In genomic region chr6:109782401-109783046, GRCh38 we compare ENCODE assay signal across 18 cellular contexts.
A peak's percentile ranks its signal among the peaks of the same experiment; 100 is the strongest.
DNase-seq lines count a peak whose midpoint lies in the region; ATAC-seq and TF ChIP-seq lines count a peak whose summit lies in the region.
"Had no signal": no experiment of that assay in that cellular context is flagged by ENCODE, and none has a peak within 500 bp of the region (broad histone marks: within the 10 kb centered on the region; RNA-seq: fewer than 3 reads in every experiment).

No MANE protein-coding gene starts in this region.

- peak overlapping the region; percentile 18 for H3K4me2 ChIP-seq in GM23248 (ENCODE audit: unreplicated experiment)
- H3K4me2 ChIP-seq: BLaER1 treated with 17β-estradiol and CSF1 and Interleukin-3, amounts not matched to agents 10 nM and 100 nM; GM23338 had no signal

- no peaks in the 10 kb centered on the region for H3K9me3 Mint-ChIP-seq in stimulated activated memory B cell treated with anti-CD40 and anti-IgM and Interleukin-4, amounts not matched to agents 10 μg/mL and 1 μg/mL and 100 μg/mL, for 72 hours
- no peaks in the 10 kb centered on the region for H3K9me3 Mint-ChIP-seq in natural killer cell
- H3K9me3 Mint-ChIP-seq: CD4-positive, alpha-beta memory T cell; GM23338; IgD-negative memory B cell had no signal

- peaks cover 6% of the 10 kb centered on the region for H3K4me1 Mint-ChIP-seq in stimulated activated memory B cell treated with anti-CD40 and anti-IgM and Interleukin-4, amounts not matched to agents 10 μg/mL and 1 μg/mL and 100 μg/mL, for 72 hours
- H3K4me1 Mint-ChIP-seq in natural killer cell = peaks cover 0 to 5% of the 10 kb centered on the region in 2 donors

- no peaks in the 10 kb centered on the region for H3K9me3 ChIP-seq in GM23248 (ENCODE audit: low read depth)
- H3K9me3 ChIP-seq: Peyer's patch, SJCRH30 had no signal

- peaks cover 27% of the 10 kb centered on the region for H3K4me1 ChIP-seq in GM23248 (ENCODE audit: insufficient read depth)
- H3K4me1 ChIP-seq: Peyer's patch had no signal

- no peaks in the 10 kb centered on the region for H3K27me3 Mint-ChIP-seq in stimulated activated memory B cell treated with anti-CD40 and anti-IgM and Interleukin-4, amounts not matched to agents 10 μg/mL and 1 μg/mL and 100 μg/mL, for 72 hours
- no peaks in the 10 kb centered on the region for H3K27me3 Mint-ChIP-seq in natural killer cell (ENCODE audit: low read depth in 2 of 2)
- H3K27me3 Mint-ChIP-seq: CD4-positive, alpha-beta memory T cell; IgD-negative memory B cell had no signal

- H3K27ac Mint-ChIP-seq in stimulated activated memory B cell treated with anti-CD40 and anti-IgM and Interleukin-4, amounts not matched to agents 10 μg/mL and 1 μg/mL and 100 μg/mL, for 72 hours = peak overlapping the region; percentile 18
- H3K27ac Mint-ChIP-seq in natural killer cell = peak overlapping the region in 1 of 2 donors; percentile 45
- H3K27ac Mint-ChIP-seq: CD4-positive, alpha-beta memory T cell; GM23338; IgD-negative memory B cell had no signal

- H3K27me3 ChIP-seq in GM23248 (replicated peaks; ENCODE audit: insufficient read depth) = no peaks in the 10 kb centered on the region
- H3K27me3 ChIP-seq: BLaER1 treated with 17β-estradiol and CSF1 and Interleukin-3, amounts not matched to agents 10 nM and 100 nM; Peyer's patch; SJCRH30 had no signal

- H3K9me2 ChIP-seq in GM23248 (ENCODE audit: insufficient read depth) = no peaks in the 10 kb centered on the region

- peaks cover 26% of the 10 kb centered on the region for H3K36me3 Mint-ChIP-seq in stimulated activated memory B cell treated with anti-CD40 and anti-IgM and Interleukin-4, amounts not matched to agents 10 μg/mL and 1 μg/mL and 100 μg/mL, for 72 hours
- peaks cover 8% of the 10 kb centered on the region for H3K36me3 Mint-ChIP-seq in natural killer cell

- H3K79me2 ChIP-seq in GM23248 (ENCODE audit: insufficient read depth) = no peaks in the 10 kb centered on the region

- no peak overlapping the region for H3K4me3 Mint-ChIP-seq in stimulated activated memory B cell treated with anti-CD40 and anti-IgM and Interleukin-4, amounts not matched to agents 10 μg/mL and 1 μg/mL and 100 μg/mL, for 72 hours
- no peak overlapping the region for H3K4me3 Mint-ChIP-seq in natural killer cell
- H3K4me3 Mint-ChIP-seq: CD4-positive, alpha-beta memory T cell; GM23338; IgD-negative memory B cell had no signal

- in situ Hi-C loops in GM23248 (cut with MboI) = no loop called here

- H3K36me3 ChIP-seq in GM23248 (ENCODE audit: low read depth) = no peaks in the 10 kb centered on the region
- H3K36me3 ChIP-seq: SJCRH30 had no signal

- DNase-seq in GM23248 = peak; percentile 26
- DNase-seq in fibroblast of the aortic adventitia (ENCODE audit: low read depth) = peak; percentile 76
- no peak for DNase-seq in T-helper 1 cell
- DNase-seq in natural killer cell = no peak
- DNase-seq: CD4-positive, alpha-beta memory T cell; NCI-H1105 treated with DMSO at 0.1 percent for 48 hours; NCI-H1694; NCI-H2081; NCI-H2171; NCI-H524 treated with DMSO at 0.1 percent for 48 hours; Peyer's patch; SJCRH30 had no signal

- 0 out of 2 replicates have a peak overlapping the region, but pooled peaks have one; percentile 17 for H3K9ac ChIP-seq in GM23248
- H3K9ac ChIP-seq: BLaER1 treated with 17β-estradiol and CSF1 and Interleukin-3, amounts not matched to agents 10 nM and 100 nM had no signal

- H3K27ac ChIP-seq in GM23248 = peak overlapping the region; percentile 22
- H3K27ac ChIP-seq: BLaER1 treated with 17β-estradiol and CSF1 and Interleukin-3, amounts not matched to agents 10 nM and 100 nM; Peyer's patch; SJCRH30 had no signal

- 11 to 24% methylated on average over 3 of the region's 3 CpGs for WGBS in GM23248 (ENCODE audit: low coverage in 1 of 2, low lambda C conversion rate in 2 of 2, missing lambda C conversion rate in 2 of 2), 2 experiments

- H4K20me1 ChIP-seq in GM23248 (ENCODE audit: insufficient read depth) = no peaks in the 10 kb centered on the region
- H4K20me1 ChIP-seq: BLaER1 treated with 17β-estradiol and CSF1 and Interleukin-3, amounts not matched to agents 10 nM and 100 nM had no signal

- peak; percentile 60 for ATAC-seq in SK-N-SH treated with all-trans-retinoic acid at 6 μM for 48 hours
- ATAC-seq in stimulated activated memory B cell treated with anti-CD40 and anti-IgM and Interleukin-4, amounts not matched to agents 10 μg/mL and 1 μg/mL and 100 μg/mL, for 72 hours = no peak
- no peak for ATAC-seq in HG02973 (IDR thresholded peaks at IDR 0.05; ENCODE audit: unreplicated experiment)
- no peak for ATAC-seq in natural killer cell

- intact Hi-C loops in natural killer cell (cut with micrococcal nuclease) = loop anchor here (1.0 to 2.0 kb wide), 2 partner anchors 77 to 256 kb away; no protein-coding TSS in a partner anchor

- no peak overlapping the region for H2AFZ ChIP-seq in GM23248
- H2AFZ ChIP-seq: GM23338 had no signal

- H3K4me3 ChIP-seq in GM23248 = no peak overlapping the region
- no peak overlapping the region for H3K4me3 ChIP-seq in fibroblast of the aortic adventitia (ENCODE audit: low read depth, low read length)
- H3K4me3 ChIP-seq: BLaER1 treated with 17β-estradiol and CSF1 and Interleukin-3, amounts not matched to agents 10 nM and 100 nM; GM23338; Peyer's patch; SJCRH30 had no signal

- H3F3A ChIP-seq in GM23248 (ENCODE audit: insufficient read depth) = peaks cover 18% of the 10 kb centered on the region

- TF ChIP-seq CTCF in fibroblast of the aortic adventitia (IDR thresholded peaks at IDR 0.05; ENCODE audit: insufficient read depth, low read length) = no peak
- TF ChIP-seq CTCF in natural killer cell (IDR thresholded peaks at IDR 0.05) = no peak

TF ChIP-seq in SK-N-SH treated with all-trans-retinoic acid at 6 μM for 48 hours, 23 proteins besides CTCF, POLR2A, EP300 and RAD21 (continues in another document):
- TF ChIP-seq ISL1 (CRISPR knock-in tag; IDR thresholded peaks at IDR 0.05) (peak; percentile 89), TSHZ2 (CRISPR knock-in tag; IDR thresholded peaks at IDR 0.05) (peak; percentile 86), PPARA (CRISPR knock-in tag; IDR thresholded peaks at IDR 0.05; ENCODE audit: borderline replicate concordance) (no peak), SNAI2 (CRISPR knock-in tag; IDR thresholded peaks at IDR 0.05) (no peak), TOX (CRISPR knock-in tag; IDR thresholded peaks at IDR 0.05; ENCODE audit: borderline replicate concordance) (no peak), RARB (CRISPR knock-in tag; IDR thresholded peaks at IDR 0.05) (no peak), POU6F1 (CRISPR knock-in tag; IDR thresholded peaks at IDR 0.05; ENCODE audit: borderline replicate concordance, low read depth) (no peak), BACH2 (CRISPR knock-in tag; IDR thresholded peaks at IDR 0.05; ENCODE audit: borderline replicate concordance) (no peak), TCF4 (CRISPR knock-in tag; IDR thresholded peaks at IDR 0.05; ENCODE audit: borderline replicate concordance) (peak; percentile 74), ZC3H10 (CRISPR knock-in tag; IDR thresholded peaks at IDR 0.05) (no peak), ZFP3 (CRISPR knock-in tag; IDR thresholded peaks at IDR 0.05) (no peak), ESRRG (CRISPR knock-in tag; IDR thresholded peaks at IDR 0.05) (no peak)
- TF ChIP-seq, protein P1, sequence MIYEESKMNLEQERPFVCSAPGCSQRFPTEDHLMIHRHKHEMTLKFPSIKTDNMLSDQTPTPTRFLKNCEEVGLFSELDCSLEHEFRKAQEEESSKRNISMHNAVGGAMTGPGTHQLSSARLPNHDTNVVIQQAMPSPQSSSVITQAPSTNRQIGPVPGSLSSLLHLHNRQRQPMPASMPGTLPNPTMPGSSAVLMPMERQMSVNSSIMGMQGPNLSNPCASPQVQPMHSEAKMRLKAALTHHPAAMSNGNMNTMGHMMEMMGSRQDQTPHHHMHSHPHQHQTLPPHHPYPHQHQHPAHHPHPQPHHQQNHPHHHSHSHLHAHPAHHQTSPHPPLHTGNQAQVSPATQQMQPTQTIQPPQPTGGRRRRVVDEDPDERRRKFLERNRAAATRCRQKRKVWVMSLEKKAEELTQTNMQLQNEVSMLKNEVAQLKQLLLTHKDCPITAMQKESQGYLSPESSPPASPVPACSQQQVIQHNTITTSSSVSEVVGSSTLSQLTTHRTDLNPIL (CRISPR knock-in tag; IDR thresholded peaks at IDR 0.05; ENCODE audit: low read depth) = 0 out of 2 replicates have a peak, but pooled peaks have one; percentile 44

Comparison
In these comparisons a context has a peak if more than half of its experiments do, and no peak if none do; other contexts are left out.
1. DNase-seq: peak in GM23248 (single experiment) and fibroblast of the aortic adventitia (single experiment); none in T-helper 1 cell (0 of 5) and natural killer cell (single experiment).